Comparison of ENCODE assay signal across 15 cellular contexts in genomic region chr6:83536647-83537589, GRCh38. TPM values are rescaled to one million over a fixed set of nuclear protein-coding genes. Genes with fewer than 3 reads are reported as not detected.
"Had no signal": no experiment of that assay in that cellular context is flagged by ENCODE, and none has a peak within 500 bp of the region (broad histone marks: within the 10 kb centered on the region; RNA-seq: fewer than 3 reads in every experiment).

No MANE protein-coding gene starts in this region.

- H3K36me3 Mint-ChIP-seq: activated CD4-positive, alpha-beta memory T cell treated with anti-CD3 and anti-CD28 coated beads for 36 hours; activated naive CD8-positive, alpha-beta T cell treated with anti-CD3 and anti-CD28 coated beads, Interleukin-2, amount 10 ng/mL, durations not matched to agents 7 days and 5 days had no signal

- H3K27ac ChIP-seq: adrenal gland, colonic mucosa, SK-N-MC had no signal

- DNase-seq: activated naive CD8-positive, alpha-beta T cell treated with anti-CD3 and anti-CD28 coated beads, Interleukin-2, amount 10 ng/mL, durations not matched to agents 7 days and 5 days; activated T-cell treated with anti-CD3 and anti-CD28 coated beads, Interleukin-2, amount 50 U/mL, for 4 hours; anterior cingulate cortex; cerebellar nuclear complex; NCI-H1436 treated with DMSO at 0.1 percent for 48 hours; NCI-H187; NCI-H510A treated with DMSO at 0.1 percent for 48 hours had no signal

- H3K4me1 Mint-ChIP-seq: activated CD4-positive, alpha-beta T cell treated with anti-CD3 and anti-CD28 coated beads, Interleukin-2, amount 10 ng/mL, durations not matched to agents 7 days and 5 days had no signal

- H3K4me3 ChIP-seq: adrenal gland, colonic mucosa, SK-N-MC had no signal

- H3K27ac Mint-ChIP-seq: activated CD4-positive, alpha-beta memory T cell treated with anti-CD3 and anti-CD28 coated beads for 36 hours; activated CD4-positive, alpha-beta T cell treated with anti-CD3 and anti-CD28 coated beads, Interleukin-2, amount 10 ng/mL, durations not matched to agents 7 days and 5 days; activated naive CD4-positive, alpha-beta T cell treated with anti-CD3 and anti-CD28 coated beads for 36 hours; activated naive CD8-positive, alpha-beta T cell treated with anti-CD3 and anti-CD28 coated beads, Interleukin-2, amount 10 ng/mL, durations not matched to agents 7 days and 5 days; T-helper 1 cell treated with Interleukin-12 subunit alpha and Interleukin-12 subunit beta and Interleukin-4 antibody, amounts not matched to agents 30 μg/mL and 1 μg/mL, for 36 hours had no signal

- H3K9me3 ChIP-seq: adrenal gland, colonic mucosa had no signal

- H3K36me3 ChIP-seq: adrenal gland, colonic mucosa had no signal

- H3K9me3 Mint-ChIP-seq: activated CD4-positive, alpha-beta memory T cell treated with anti-CD3 and anti-CD28 coated beads for 36 hours; activated CD4-positive, alpha-beta T cell treated with anti-CD3 and anti-CD28 coated beads, Interleukin-2, amount 10 ng/mL, durations not matched to agents 7 days and 5 days; activated naive CD4-positive, alpha-beta T cell treated with anti-CD3 and anti-CD28 coated beads for 36 hours; activated naive CD8-positive, alpha-beta T cell treated with anti-CD3 and anti-CD28 coated beads, Interleukin-2, amount 10 ng/mL, durations not matched to agents 7 days and 5 days; activated T-cell treated with anti-CD3 and anti-CD28 coated beads, Interleukin-2, amount 50 U/mL, for 4 hours; T-helper 1 cell treated with Interleukin-12 subunit alpha and Interleukin-12 subunit beta and Interleukin-4 antibody, amounts not matched to agents 30 μg/mL and 1 μg/mL, for 36 hours had no signal

- H3K4me1 ChIP-seq: adrenal gland, colonic mucosa had no signal

- ATAC-seq: activated T-cell treated with anti-CD3 and anti-CD28 coated beads, Interleukin-2, amount 50 U/mL, for 4 hours; Right ventricle myocardium inferior had no signal

- H3K27me3 Mint-ChIP-seq: activated naive CD8-positive, alpha-beta T cell treated with anti-CD3 and anti-CD28 coated beads, Interleukin-2, amount 10 ng/mL, durations not matched to agents 7 days and 5 days had no signal

- H3K27me3 ChIP-seq: adrenal gland, colonic mucosa had no signal

- H3K4me3 Mint-ChIP-seq: activated CD4-positive, alpha-beta memory T cell treated with anti-CD3 and anti-CD28 coated beads for 36 hours; activated CD4-positive, alpha-beta T cell treated with anti-CD3 and anti-CD28 coated beads, Interleukin-2, amount 10 ng/mL, durations not matched to agents 7 days and 5 days; activated naive CD4-positive, alpha-beta T cell treated with anti-CD3 and anti-CD28 coated beads for 36 hours; activated naive CD8-positive, alpha-beta T cell treated with anti-CD3 and anti-CD28 coated beads, Interleukin-2, amount 10 ng/mL, durations not matched to agents 7 days and 5 days; activated T-cell treated with anti-CD3 and anti-CD28 coated beads, Interleukin-2, amount 50 U/mL, for 4 hours; T-helper 1 cell treated with Interleukin-12 subunit alpha and Interleukin-12 subunit beta and Interleukin-4 antibody, amounts not matched to agents 30 μg/mL and 1 μg/mL, for 36 hours had no signal

RNA-seq across cellular contexts. Expression of gene PRSS35, which starts 24.6 kb away (rescaled TPM):
- total RNA-seq: activated CD4-positive, alpha-beta memory T cell treated with anti-CD3 and anti-CD28 coated beads for 36 hours; activated CD4-positive, alpha-beta T cell treated with anti-CD3 and anti-CD28 coated beads, Interleukin-2, amount 10 ng/mL, durations not matched to agents 7 days and 5 days; activated naive CD4-positive, alpha-beta T cell treated with anti-CD3 and anti-CD28 coated beads for 36 hours; activated T-cell treated with anti-CD3 and anti-CD28 coated beads, Interleukin-2, amount 50 U/mL, for 4 hours; Right ventricle myocardium inferior had no signal
